ENCODE assay signal across 10 cellular contexts in the genomic region with DNA sequence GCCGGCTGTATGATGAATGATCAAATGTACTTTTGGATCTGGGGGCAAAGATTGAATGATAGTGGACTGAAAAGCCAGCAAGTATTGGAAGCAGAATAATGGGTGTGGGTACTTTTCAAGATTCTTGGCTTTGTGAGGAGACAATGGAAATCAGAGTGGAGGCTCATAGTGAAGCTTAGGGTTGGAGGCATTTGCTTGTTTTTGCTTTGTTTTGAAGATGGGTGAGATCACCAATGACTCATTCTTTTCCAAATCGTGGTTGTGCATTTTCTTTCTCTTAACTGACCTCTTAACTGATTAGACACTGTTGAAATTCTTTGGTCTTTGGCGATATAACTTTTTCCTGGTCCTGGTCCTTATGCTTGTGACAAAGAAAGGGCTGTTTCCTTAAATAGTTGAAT. TPM values are rescaled to one million over a fixed set of nuclear protein-coding genes. Genes with fewer than 3 reads are reported as not detected.
DNase-seq lines count a peak whose midpoint lies in the region; ATAC-seq, FAIRE-seq and TF ChIP-seq lines count a peak whose summit lies in the region.
"Had no signal": no experiment of that assay in that cellular context is flagged by ENCODE, and none has a peak within 500 bp of the region (broad histone marks: within the 10 kb centered on the region; RNA-seq: fewer than 3 reads in every experiment).

No MANE protein-coding gene starts in this region.

- no peaks in the 10 kb centered on the region for H3K36me3 ChIP-seq in endodermal cell (ENCODE audit: control insufficient read depth, insufficient read depth, low read length)

- DNase-seq in EH (ENCODE audit: low read depth) (peak; percentile 86), OCI-M1 (lab: John Stamatoyannopoulos, UW) (peak; percentile 66), endodermal cell (no peak), retinal pigment epithelial cell (ENCODE audit: low read depth) (peak; percentile 31), NCI-H128 (lab: John Stamatoyannopoulos, UW; ENCODE audit: unreplicated experiment) (no peak), HTR-8/SVneo (ENCODE audit: insufficient read length, low spot score) (no peak), NOMO-1 treated with DMSO at 0.1 percent for 48 hours (lab: John Stamatoyannopoulos, UW; ENCODE audit: unreplicated experiment) (no peak)
- DNase-seq: stimulated activated CD4-positive, alpha-beta T cell treated with anti-CD3 and anti-CD28 coated beads, Interleukin-2, amount 100 ng/mL, for 24 hours had no signal

- H3K27ac ChIP-seq in endodermal cell (ENCODE audit: low read depth, low read length) = peak overlapping the region; percentile 18

- H3K27ac Mint-ChIP-seq in endodermal cell = peak overlapping the region; percentile 17

- no peaks in the 10 kb centered on the region for H3K36me3 Mint-ChIP-seq in endodermal cell (ENCODE audit: low read depth)

- H3K4me3 Mint-ChIP-seq in endodermal cell = no peak overlapping the region

- H3K9me3 Mint-ChIP-seq in endodermal cell = no peaks in the 10 kb centered on the region

- ATAC-seq in GM18519 (IDR thresholded peaks at IDR 0.05; ENCODE audit: low FRiP score, unreplicated experiment) = no peak

- 57 to 66% methylated on average over 3 of the region's 3 CpGs for WGBS in endodermal cell (ENCODE audit: insufficient coverage in 1 of 2, insufficient read length in 1 of 2), 2 experiments

- no peaks in the 10 kb centered on the region for H3K4me1 ChIP-seq in endodermal cell (ENCODE audit: control insufficient read depth, insufficient read depth, low read length)

- peaks cover 5% of the 10 kb centered on the region for H3K27me3 Mint-ChIP-seq in endodermal cell (ENCODE audit: insufficient read depth)

- peaks cover 14% of the 10 kb centered on the region for H3K4me1 Mint-ChIP-seq in endodermal cell

- H3K9me3 ChIP-seq in endodermal cell (ENCODE audit: control insufficient read depth, low read length) = no peaks in the 10 kb centered on the region

- no peak for TF ChIP-seq CTCF in endodermal cell (conservative IDR thresholded peaks at IDR 0.05)
- TF ChIP-seq CTCF in retinal pigment epithelial cell (conservative IDR thresholded peaks at IDR 0.05; ENCODE audit: low read depth, low read length) = no peak

- H3K9ac ChIP-seq in endodermal cell (ENCODE audit: extremely low read depth, low read length, poor library complexity, severe bottlenecking) = no peak overlapping the region

- no peak for FAIRE-seq in HTR-8/SVneo (lab: Jason Lieb, UNC)
- FAIRE-seq: keratinocyte had no signal

- H3K4me3 ChIP-seq in endodermal cell (ENCODE audit: low read length) = no peak overlapping the region
- no peak overlapping the region for H3K4me3 ChIP-seq in retinal pigment epithelial cell (ENCODE audit: low read length)

- H3K27me3 ChIP-seq in endodermal cell (ENCODE audit: control insufficient read depth, insufficient read depth, low read length, poor library complexity, severe bottlenecking) = no peaks in the 10 kb centered on the region

RNA-seq across cellular contexts. Expression of gene PELI2, which starts 54.4 kb away (rescaled TPM):
- 1 to 10 TPM; 5.9 to 8.1 TPM for total RNA-seq in endodermal cell
- 12.1 TPM for polyA plus RNA-seq in endodermal cell (2013, experiment 1 of 2)
- 9.9 TPM for polyA plus RNA-seq in endodermal cell (2013, experiment 2 of 2)
- polyA plus RNA-seq: keratinocyte had no signal

Comparison
In these comparisons a context has a peak if more than half of its experiments do, and no peak if none do; other contexts are left out.
1. DNase-seq: peak in EH (single experiment), OCI-M1 (single experiment) and retinal pigment epithelial cell (single experiment); none in endodermal cell (single experiment), NCI-H128 (single experiment), HTR-8/SVneo (single experiment) and NOMO-1 treated with DMSO at 0.1 percent for 48 hours (single experiment).